ENCODE assay signal across 8 cellular contexts in genomic region chr17:38557836-38558750, GRCh38. TPM values are rescaled to one million over a fixed set of nuclear protein-coding genes. Genes with fewer than 3 reads are reported as not detected.
DNase-seq lines count a peak whose midpoint lies in the region; ATAC-seq and TF ChIP-seq lines count a peak whose summit lies in the region.

No MANE protein-coding gene starts in this region.

- H3K4me3 ChIP-seq in smooth muscle cell, result peak overlapping the region; percentile 47

- WGBS in smooth muscle cell (ENCODE audit: low lambda C conversion rate), result 6% methylated on average over 43 of the region's 52 CpGs

- H3K4me2 ChIP-seq in smooth muscle cell, result peak overlapping the region; percentile 87

- H3K9me3 ChIP-seq in smooth muscle cell (replicated peaks; ENCODE audit: low read depth), result no peaks in the 10 kb centered on the region

- no peaks in the 10 kb centered on the region for H3F3A ChIP-seq in smooth muscle cell (ENCODE audit: low read depth)

- no peak overlapping the region for H3K27ac ChIP-seq in smooth muscle cell (ENCODE audit: low read depth)

- H3K79me2 ChIP-seq in smooth muscle cell (ENCODE audit: low read depth), result no peaks in the 10 kb centered on the region

- H3K9ac ChIP-seq in smooth muscle cell (ENCODE audit: low read depth), result no peak overlapping the region

- DNase-seq in NCI-H345 (lab: John Stamatoyannopoulos, UW), result peak; percentile 98
- peak; percentile 78 for DNase-seq in activated CD4-positive, CD25-positive, alpha-beta regulatory T cell treated with anti-CD3 and anti-CD28 coated beads, Interleukin-2, amount 50 U/mL, for 16 hours (ENCODE audit: low read depth, low spot score)
- DNase-seq in central memory CD4-positive, alpha-beta T cell, result peak; percentile 82
- DNase-seq in inferior parietal cortex (ENCODE audit: extremely low spot score), result peak; percentile 96
- DNase-seq in smooth muscle cell (lab: John Stamatoyannopoulos, UW; ENCODE audit: unreplicated experiment), result peak; percentile 64

- H3K36me3 ChIP-seq in smooth muscle cell (ENCODE audit: low read depth), result no peaks in the 10 kb centered on the region

- ATAC-seq in GM18499 (IDR thresholded peaks at IDR 0.05; ENCODE audit: insufficient read depth, unreplicated experiment) (peak; percentile 64), HG03280 (IDR thresholded peaks at IDR 0.05; ENCODE audit: unreplicated experiment) (peak; percentile 69), HG02571 (IDR thresholded peaks at IDR 0.05; ENCODE audit: unreplicated experiment) (no peak)

- H2AFZ ChIP-seq in smooth muscle cell (ENCODE audit: low read depth), result peak overlapping the region; percentile 64

- H3K4me1 ChIP-seq in smooth muscle cell (ENCODE audit: low read depth), result peaks cover 8% of the 10 kb centered on the region

- TF ChIP-seq CTCF in smooth muscle cell (IDR thresholded peaks at IDR 0.05; ENCODE audit: borderline replicate concordance, insufficient read depth, poor library complexity, severe bottlenecking), result peak; percentile 81

- no peaks in the 10 kb centered on the region for H4K20me1 ChIP-seq in smooth muscle cell (ENCODE audit: low read depth)

- H3K27me3 ChIP-seq in smooth muscle cell (ENCODE audit: low read depth), result peaks cover 46% of the 10 kb centered on the region

RNA-seq across cellular contexts. Expression of gene SRCIN1, which starts 47.7 kb away (rescaled TPM):
- total RNA-seq in smooth muscle cell, result 0.09 and 0.90 TPM in 2 replicates
- 0.16 and 0.72 TPM in 2 replicates for polyA plus RNA-seq in smooth muscle cell
